ENCODE assay signal across 35 cellular contexts in the genomic region with DNA sequence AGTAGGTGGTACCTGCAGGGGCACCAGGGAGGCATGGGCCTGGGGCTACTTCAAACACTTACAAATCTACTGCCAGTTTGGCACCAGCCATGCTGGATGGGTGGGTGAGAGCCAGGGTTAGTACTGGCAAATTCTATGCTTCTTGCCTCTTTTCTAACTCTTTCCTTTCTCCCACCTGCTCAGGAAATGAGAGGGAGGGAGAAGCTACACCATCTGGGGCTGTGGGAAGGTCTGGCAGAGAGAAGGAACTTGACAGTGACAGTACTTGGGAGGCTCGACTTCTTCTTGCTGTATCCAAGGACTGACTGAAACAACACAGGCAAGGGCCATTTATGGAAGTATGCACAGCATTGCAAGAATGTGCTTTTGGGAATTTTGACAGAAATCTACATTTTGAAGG.
"Had no signal": no experiment of that assay in that cellular context is flagged by ENCODE, and none has a peak within 500 bp of the region (broad histone marks: within the 10 kb centered on the region; RNA-seq: fewer than 3 reads in every experiment).

No MANE protein-coding gene starts in this region.

- H3K4me3 Mint-ChIP-seq: activated naive CD4-positive, alpha-beta T cell treated with anti-CD3 and anti-CD28 coated beads for 36 hours; activated naive CD8-positive, alpha-beta T cell treated with anti-CD3 and anti-CD28 coated beads for 36 hours; activated T-helper 1 cell treated with anti-CD3 and anti-CD28 coated beads, Interleukin-12 subunit alpha, Interleukin-12 subunit beta, Interleukin-2, Interleukin-4 antibody, amounts not matched to agents 30 ng/mL and 10 ng/mL and 1 ng/mL, durations not matched to agents 14 hours and 24 hours and 36 hours; brain; nephron; stimulated activated memory B cell treated with anti-CD40 and anti-IgM and Interleukin-4, amounts not matched to agents 10 μg/mL and 1 μg/mL and 100 μg/mL, for 72 hours had no signal

- DNase-seq: activated CD4-positive, alpha-beta T cell treated with anti-CD3 and anti-CD28 coated beads for 48 hours; activated CD4-positive, alpha-beta T cell treated with anti-CD3 and anti-CD28 coated beads, Interleukin-2, amount 50 U/mL, for 48 hours; activated CD8-positive, alpha-beta memory T cell treated with anti-CD3 and anti-CD28 coated beads for 24 hours; activated effector memory CD4-positive, alpha-beta T cell treated with anti-CD3 and anti-CD28 coated beads, Interleukin-2, amount 50 U/mL, for 16 hours; activated naive CD4-positive, alpha-beta T cell treated with anti-CD3 and anti-CD28 coated beads for 36 hours; activated naive CD8-positive, alpha-beta T cell treated with anti-CD3 and anti-CD28 coated beads for 36 hours; cerebellar nuclear complex; colonic mucosa; effector CD8-positive, alpha-beta T cell; gastrocnemius medialis; glutamatergic neuron; left cardiac atrium; left ventricle myocardium superior; ovary; small intestine; stimulated activated CD4-positive, alpha-beta T cell treated with anti-CD3 and anti-CD28 coated beads, Interleukin-1b, Interleukin-23, amount 100 ng/mL, for 48 hours; stimulated activated CD4-positive, alpha-beta T cell treated with anti-CD3 and anti-CD28 coated beads, Interleukin-4, amount 100 ng/mL, for 4 hours; stimulated activated CD8-positive, alpha-beta memory T cell treated with anti-CD3 and anti-CD28 coated beads, Interleukin-4, amount 100 ng/mL, for 48 hours; stomach; T-helper 9 cell; tibial artery; upper lobe of right lung; WERI-Rb-1 had no signal

- H3K4me2 ChIP-seq: hepatocyte had no signal

- H2AFZ ChIP-seq: hepatocyte had no signal

- H3K4me1 ChIP-seq: ascending aorta, colonic mucosa, suprapubic skin, tibial artery, upper lobe of right lung had no signal

- H3K36me3 ChIP-seq: ascending aorta, cardiac muscle cell, colonic mucosa, gastrocnemius medialis, ovary, stomach, suprapubic skin, tibial artery, upper lobe of right lung, WERI-Rb-1 had no signal

- H3K27me3 ChIP-seq: ascending aorta, cardiac muscle cell, colonic mucosa, gastrocnemius medialis, hepatocyte, ovary, stomach, suprapubic skin, tibial artery, upper lobe of right lung had no signal

- H3K27ac Mint-ChIP-seq: activated naive CD4-positive, alpha-beta T cell treated with anti-CD3 and anti-CD28 coated beads for 36 hours; activated naive CD8-positive, alpha-beta T cell treated with anti-CD3 and anti-CD28 coated beads for 36 hours; activated T-helper 1 cell treated with anti-CD3 and anti-CD28 coated beads, Interleukin-12 subunit alpha, Interleukin-12 subunit beta, Interleukin-2, Interleukin-4 antibody, amounts not matched to agents 30 ng/mL and 10 ng/mL and 1 ng/mL, durations not matched to agents 14 hours and 24 hours and 36 hours; nephron; progenitor cell of endocrine pancreas; stimulated activated memory B cell treated with anti-CD40 and anti-IgM and Interleukin-4, amounts not matched to agents 10 μg/mL and 1 μg/mL and 100 μg/mL, for 72 hours had no signal

- H3K4me3 ChIP-seq: ascending aorta, cardiac muscle cell, colonic mucosa, gastrocnemius medialis, hepatocyte, ovary, stomach, suprapubic skin, tibial artery, upper lobe of right lung had no signal

- H3K4me1 Mint-ChIP-seq: brain had no signal

- H3K36me3 Mint-ChIP-seq: activated naive CD8-positive, alpha-beta T cell treated with anti-CD3 and anti-CD28 coated beads for 36 hours; brain; stimulated activated memory B cell treated with anti-CD40 and anti-IgM and Interleukin-4, amounts not matched to agents 10 μg/mL and 1 μg/mL and 100 μg/mL, for 72 hours had no signal

- H3K27ac ChIP-seq: ascending aorta, cardiac muscle cell, colonic mucosa, epithelial cell of prostate, gastrocnemius medialis, hepatocyte, ovary, stomach, suprapubic skin, tibial artery, upper lobe of right lung, WERI-Rb-1 had no signal

- H3K9me3 Mint-ChIP-seq: activated naive CD4-positive, alpha-beta T cell treated with anti-CD3 and anti-CD28 coated beads for 36 hours; activated naive CD8-positive, alpha-beta T cell treated with anti-CD3 and anti-CD28 coated beads for 36 hours; activated T-helper 1 cell treated with anti-CD3 and anti-CD28 coated beads, Interleukin-12 subunit alpha, Interleukin-12 subunit beta, Interleukin-2, Interleukin-4 antibody, amounts not matched to agents 30 ng/mL and 10 ng/mL and 1 ng/mL, durations not matched to agents 14 hours and 24 hours and 36 hours; nephron; stimulated activated memory B cell treated with anti-CD40 and anti-IgM and Interleukin-4, amounts not matched to agents 10 μg/mL and 1 μg/mL and 100 μg/mL, for 72 hours had no signal

- H3K79me2 ChIP-seq: hepatocyte had no signal

- H3K27me3 Mint-ChIP-seq: activated naive CD8-positive, alpha-beta T cell treated with anti-CD3 and anti-CD28 coated beads for 36 hours; stimulated activated memory B cell treated with anti-CD40 and anti-IgM and Interleukin-4, amounts not matched to agents 10 μg/mL and 1 μg/mL and 100 μg/mL, for 72 hours had no signal

- H3K9me3 ChIP-seq: ascending aorta, colonic mucosa, gastrocnemius medialis, ovary, stomach, suprapubic skin, tibial artery, upper lobe of right lung had no signal

- ATAC-seq: activated CD4-positive, CD25-positive, alpha-beta regulatory T cell treated with anti-CD3 and anti-CD28 coated beads, Interleukin-2, amount 50 U/mL, for 24 hours; gastrocnemius medialis; left cardiac atrium; left ventricle myocardium superior; sciatic nerve; stimulated activated memory B cell treated with anti-CD40 and anti-IgM and Interleukin-4, amounts not matched to agents 10 μg/mL and 1 μg/mL and 100 μg/mL, for 72 hours; upper lobe of right lung had no signal
